15 cellular contexts compared by ENCODE assay signal in the genomic region with DNA sequence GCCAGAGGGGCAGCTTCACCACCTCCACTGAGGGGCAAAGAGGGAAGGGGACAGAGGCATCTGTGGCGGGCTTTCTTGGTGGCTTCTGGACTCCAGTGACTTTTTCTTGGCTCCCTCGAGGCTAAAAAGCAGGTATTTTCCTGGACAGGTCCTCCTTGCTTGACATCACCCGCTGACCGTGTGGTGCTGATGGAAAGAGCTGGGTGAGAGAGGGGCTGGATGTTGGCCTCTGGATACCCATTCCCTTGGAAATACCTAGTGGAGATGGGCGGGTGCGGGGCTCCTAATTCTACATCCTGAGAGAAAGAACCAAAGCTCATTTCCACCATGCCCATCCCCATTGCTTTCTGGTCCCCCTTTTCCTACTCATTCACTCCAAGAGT. TPM values are rescaled to one million over a fixed set of nuclear protein-coding genes. Genes with fewer than 3 reads are reported as not detected.
DNase-seq lines count a peak whose midpoint lies in the region; FAIRE-seq and TF ChIP-seq lines count a peak whose summit lies in the region.
"Had no signal": no experiment of that assay in that cellular context is flagged by ENCODE, and none has a peak within 500 bp of the region (broad histone marks: within the 10 kb centered on the region; RNA-seq: fewer than 3 reads in every experiment).

No MANE protein-coding gene starts in this region.

- DNase-seq in HFFc6 (no peak), astrocyte (ENCODE audit: low read depth) (no peak), transverse colon (no peak), HuH-7 (ENCODE audit: low spot score) (no peak), GM13976 (ENCODE audit: low spot score) (no peak)
- no peak for DNase-seq in activated T-helper 1 cell treated with anti-CD3 and anti-CD28 coated beads, Interleukin-12 subunit alpha, Interleukin-12 subunit beta, Interleukin-2, Interleukin-4 antibody, amounts not matched to agents 30 ng/mL and 10 ng/mL and 1 ng/mL, durations not matched to agents 14 hours and 24 hours and 36 hours (ENCODE audit: low spot score)
- DNase-seq: BE2C; CD4-positive, alpha-beta T cell; KG1; NCI-H1436; NCI-H2081 treated with DMSO at 0.1 percent for 48 hours; NCI-H510A treated with DMSO at 0.1 percent for 48 hours; SHP77 treated with DMSO at 0.1 percent for 48 hours had no signal

- H3K27me3 Mint-ChIP-seq in HFFc6 (ENCODE audit: insufficient read depth) (peaks cover 4% of the 10 kb centered on the region), astrocyte (ENCODE audit: low read depth, unreplicated experiment) (peaks cover 18% of the 10 kb centered on the region), nephron (ENCODE audit: low read depth) (peaks cover 14% of the 10 kb centered on the region)
- H3K27me3 Mint-ChIP-seq in activated T-helper 1 cell treated with anti-CD3 and anti-CD28 coated beads, Interleukin-12 subunit alpha, Interleukin-12 subunit beta, Interleukin-2, Interleukin-4 antibody, amounts not matched to agents 30 ng/mL and 10 ng/mL and 1 ng/mL, durations not matched to agents 14 hours and 24 hours and 36 hours (ENCODE audit: insufficient read depth) = peaks cover 13% of the 10 kb centered on the region
- H3K27me3 Mint-ChIP-seq: CD4-positive, alpha-beta T cell had no signal

- peak overlapping the region; percentile 54 for H3K4me3 Mint-ChIP-seq in HFFc6
- no peak overlapping the region for H3K4me3 Mint-ChIP-seq in astrocyte (ENCODE audit: unreplicated experiment)
- no peak overlapping the region for H3K4me3 Mint-ChIP-seq in nephron
- H3K4me3 Mint-ChIP-seq in activated T-helper 1 cell treated with anti-CD3 and anti-CD28 coated beads, Interleukin-12 subunit alpha, Interleukin-12 subunit beta, Interleukin-2, Interleukin-4 antibody, amounts not matched to agents 30 ng/mL and 10 ng/mL and 1 ng/mL, durations not matched to agents 14 hours and 24 hours and 36 hours = no peak overlapping the region
- H3K4me3 Mint-ChIP-seq: CD4-positive, alpha-beta T cell; GM23338 had no signal

- H3K4me2 ChIP-seq in astrocyte (ENCODE audit: low read length) = peak overlapping the region; percentile 77
- H3K4me2 ChIP-seq: GM23338 had no signal

- no peaks in the 10 kb centered on the region for H3K36me3 ChIP-seq in astrocyte (ENCODE audit: insufficient read depth, low read length)
- H3K36me3 ChIP-seq in transverse colon = no peaks in the 10 kb centered on the region
- H3K36me3 ChIP-seq: BE2C had no signal

- H3K27ac ChIP-seq in astrocyte (ENCODE audit: low read depth, low read length) = peak overlapping the region; percentile 30
- H3K27ac ChIP-seq in transverse colon = peak overlapping the region in 3 of 4 donors; percentile 12 to 38 (median 16)

- TF ChIP-seq POLR2A in transverse colon (IDR thresholded peaks at IDR 0.05) = no peak

- no peak for FAIRE-seq in astrocyte (lab: Jason Lieb, UNC)

- H3K9me3 ChIP-seq in astrocyte (ENCODE audit: insufficient read depth, low read depth, low read length) (no peaks in the 10 kb centered on the region), transverse colon (no peaks in the 10 kb centered on the region)
- H3K9me3 ChIP-seq: BE2C had no signal

- TF ChIP-seq CTCF in HFFc6 (IDR thresholded peaks at IDR 0.05) (no peak), astrocyte (IDR thresholded peaks at IDR 0.05; ENCODE audit: insufficient read depth, low read depth, low read length) (no peak), nephron (IDR thresholded peaks at IDR 0.05; ENCODE audit: unreplicated experiment in 3 of 3) (no peak), transverse colon (IDR thresholded peaks at IDR 0.05) (no peak), GM13976 (IDR thresholded peaks at IDR 0.05; ENCODE audit: borderline replicate concordance, control extremely low read depth, extremely low read depth, insufficient read depth, missing control alignments) (no peak)

- H3K4me3 ChIP-seq in astrocyte (ENCODE audit: insufficient read depth, low read depth, low read length) = no peak overlapping the region
- no peak overlapping the region for H3K4me3 ChIP-seq in transverse colon
- H3K4me3 ChIP-seq: GM23338 had no signal

- H3K9me3 Mint-ChIP-seq in HFFc6 (peaks cover 9% of the 10 kb centered on the region; the same call in 1 of the 2 replicates), astrocyte (ENCODE audit: unreplicated experiment) (no peaks in the 10 kb centered on the region), nephron (no peaks in the 10 kb centered on the region)
- no peaks in the 10 kb centered on the region for H3K9me3 Mint-ChIP-seq in activated T-helper 1 cell treated with anti-CD3 and anti-CD28 coated beads, Interleukin-12 subunit alpha, Interleukin-12 subunit beta, Interleukin-2, Interleukin-4 antibody, amounts not matched to agents 30 ng/mL and 10 ng/mL and 1 ng/mL, durations not matched to agents 14 hours and 24 hours and 36 hours
- H3K9me3 Mint-ChIP-seq: CD4-positive, alpha-beta T cell; GM23338 had no signal

- intact Hi-C loops in transverse colon (cut with DNase I; ENCODE audit: low total_unique reads) = no loop called here
- intact Hi-C loops in activated T-helper 1 cell treated with anti-CD3 and anti-CD28 coated beads, Interleukin-12 subunit alpha, Interleukin-12 subunit beta, Interleukin-2, Interleukin-4 antibody, amounts not matched to agents 30 ng/mL and 10 ng/mL and 1 ng/mL, durations not matched to agents 14 hours and 24 hours and 36 hours (cut with micrococcal nuclease) = no loop called here

- WGBS in transverse colon (ENCODE audit: low coverage in 1 of 2), 2 donors = 93 to 94% methylated on average over 2 to 6 of the region's 6 CpGs

- H3K4me1 ChIP-seq in astrocyte (ENCODE audit: insufficient read depth, low read length) = peaks cover 24% of the 10 kb centered on the region
- H3K4me1 ChIP-seq in transverse colon = peaks cover 5 to 40% (median 23%) of the 10 kb centered on the region in 4 donors

- no peak overlapping the region for H2AFZ ChIP-seq in astrocyte (ENCODE audit: low read depth, low read length)
- H2AFZ ChIP-seq: GM23338 had no signal

- H3K36me3 Mint-ChIP-seq in HFFc6 (ENCODE audit: low read depth) (no peaks in the 10 kb centered on the region), astrocyte (ENCODE audit: low read depth, unreplicated experiment) (no peaks in the 10 kb centered on the region), nephron (ENCODE audit: low read depth) (no peaks in the 10 kb centered on the region)
- no peaks in the 10 kb centered on the region for H3K36me3 Mint-ChIP-seq in activated T-helper 1 cell treated with anti-CD3 and anti-CD28 coated beads, Interleukin-12 subunit alpha, Interleukin-12 subunit beta, Interleukin-2, Interleukin-4 antibody, amounts not matched to agents 30 ng/mL and 10 ng/mL and 1 ng/mL, durations not matched to agents 14 hours and 24 hours and 36 hours (ENCODE audit: low read depth)

- peaks cover 21% of the 10 kb centered on the region for H3K4me1 Mint-ChIP-seq in HFFc6 (ENCODE audit: low read depth)
- H3K4me1 Mint-ChIP-seq in astrocyte (ENCODE audit: low read depth, unreplicated experiment) = peaks cover 1% of the 10 kb centered on the region
- H3K4me1 Mint-ChIP-seq in nephron = peaks cover 62% of the 10 kb centered on the region
- no peaks in the 10 kb centered on the region for H3K4me1 Mint-ChIP-seq in activated T-helper 1 cell treated with anti-CD3 and anti-CD28 coated beads, Interleukin-12 subunit alpha, Interleukin-12 subunit beta, Interleukin-2, Interleukin-4 antibody, amounts not matched to agents 30 ng/mL and 10 ng/mL and 1 ng/mL, durations not matched to agents 14 hours and 24 hours and 36 hours (ENCODE audit: low read depth)

- in situ Hi-C loops in transverse colon (cut with MboI; ENCODE audit: low pct_ligation_motif_present in 1 of 4, low pct_unique_long_range_greater_than_20kb in 1 of 4, low sequenced_read_pairs in 3 of 4) (no loop called here), GM13976 (cut with MboI; ENCODE audit: low sequenced_read_pairs, unreplicated experiment) (no loop called here)

- H4K20me1 ChIP-seq in astrocyte (ENCODE audit: insufficient read depth, low read length) = no peaks in the 10 kb centered on the region

- H3K27ac Mint-ChIP-seq in HFFc6 = no peak overlapping the region
- H3K27ac Mint-ChIP-seq in astrocyte (ENCODE audit: unreplicated experiment) = no peak overlapping the region
- H3K27ac Mint-ChIP-seq in nephron = peak overlapping the region in 2 of 3 experiments; percentile 80 to 82
- no peak overlapping the region for H3K27ac Mint-ChIP-seq in activated T-helper 1 cell treated with anti-CD3 and anti-CD28 coated beads, Interleukin-12 subunit alpha, Interleukin-12 subunit beta, Interleukin-2, Interleukin-4 antibody, amounts not matched to agents 30 ng/mL and 10 ng/mL and 1 ng/mL, durations not matched to agents 14 hours and 24 hours and 36 hours
- H3K27ac Mint-ChIP-seq: CD4-positive, alpha-beta T cell; GM23338 had no signal

- H3K27me3 ChIP-seq in astrocyte (ENCODE audit: insufficient read depth, low read length) (no peaks in the 10 kb centered on the region), transverse colon (no peaks in the 10 kb centered on the region)
- H3K27me3 ChIP-seq: BE2C had no signal

- H3K9ac ChIP-seq in astrocyte (ENCODE audit: low read length) = peak overlapping the region; percentile 19

- no peaks in the 10 kb centered on the region for H3K79me2 ChIP-seq in astrocyte (ENCODE audit: insufficient read depth, low read length)

- TF ChIP-seq EP300 in transverse colon (IDR thresholded peaks at IDR 0.05; ENCODE audit: low read depth) = no peak

RNA-seq across cellular contexts. Expression of gene TSEN2, which starts 47.1 kb away (rescaled TPM):
- 10 to 100 TPM in 4 of 6 experiments, 1 to 10 TPM in 2; 9.3 to 15.5 (median 10.9) TPM for total RNA-seq in HFFc6 (2021; fragmentation: NEBNext Ultra II Directional; extraction: Animal tissue kit (Norgen Biotek cat#: 25700))
- total RNA-seq in astrocyte = 9.7 TPM in 2 replicates
- 10 to 100 TPM; 20.9 to 47.6 (median 30.1) TPM for total RNA-seq in transverse colon
- total RNA-seq in activated T-helper 1 cell treated with anti-CD3 and anti-CD28 coated beads, Interleukin-12 subunit alpha, Interleukin-12 subunit beta, Interleukin-2, Interleukin-4 antibody, amounts not matched to agents 30 ng/mL and 10 ng/mL and 1 ng/mL, durations not matched to agents 14 hours and 24 hours and 36 hours = 33.4 and 33.5 TPM in 2 replicates

Comparison
In these comparisons a context has a peak if more than half of its experiments do, and no peak if none do; other contexts are left out.
1. H3K27ac Mint-ChIP-seq: peak in nephron (2 of 3); none in HFFc6 (single experiment), astrocyte (single experiment) and activated T-helper 1 cell treated with anti-CD3 and anti-CD28 coated beads, Interleukin-12 subunit alpha, Interleukin-12 subunit beta, Interleukin-2, Interleukin-4 antibody, amounts not matched to agents 30 ng/mL and 10 ng/mL and 1 ng/mL, durations not matched to agents 14 hours and 24 hours and 36 hours (single experiment).